17 cellular contexts compared by ENCODE assay signal in the genomic region with DNA sequence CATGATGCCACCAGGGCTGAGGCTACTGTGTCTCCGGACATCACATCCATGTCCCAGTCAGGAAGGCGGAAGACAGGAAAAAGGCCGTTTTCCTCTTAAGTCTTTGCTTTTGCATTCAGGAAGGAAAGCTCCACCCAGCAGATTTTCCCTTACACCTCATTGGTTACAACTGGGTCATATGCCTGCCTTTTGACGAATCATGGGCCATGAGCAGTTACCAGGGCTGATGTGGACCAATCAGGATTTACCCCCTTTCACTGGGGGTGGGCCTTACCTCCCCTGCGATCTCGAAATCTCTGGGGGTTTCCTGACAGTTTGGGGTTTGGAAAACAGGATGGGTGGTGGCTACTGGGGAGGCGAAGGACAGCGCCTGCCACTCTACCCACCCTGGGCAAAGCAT. TPM values are rescaled to one million over a fixed set of nuclear protein-coding genes. Genes with fewer than 3 reads are reported as not detected.
DNase-seq lines count a peak whose midpoint lies in the region; ATAC-seq and TF ChIP-seq lines count a peak whose summit lies in the region.
"Had no signal": no experiment of that assay in that cellular context is flagged by ENCODE, and none has a peak within 500 bp of the region (broad histone marks: within the 10 kb centered on the region; RNA-seq: fewer than 3 reads in every experiment).

No MANE protein-coding gene starts in this region.

- no peak overlapping the region for H3K4me3 Mint-ChIP-seq in activated CD8-positive, alpha-beta T cell treated with anti-CD3 and anti-CD28 coated beads for 36 hours
- H3K4me3 Mint-ChIP-seq: IgD-negative memory B cell had no signal

- H3K27me3 Mint-ChIP-seq in activated CD8-positive, alpha-beta T cell treated with anti-CD3 and anti-CD28 coated beads for 36 hours: peaks cover 14% of the 10 kb centered on the region

- ATAC-seq in activated CD8-positive, alpha-beta T cell treated with anti-CD3 and anti-CD28 coated beads for 36 hours: peak; percentile 65
- ATAC-seq in GM18909 (IDR thresholded peaks at IDR 0.05; ENCODE audit: poor library complexity, unreplicated experiment): no peak
- ATAC-seq: gastrocnemius medialis had no signal

- H3K27ac Mint-ChIP-seq in activated CD8-positive, alpha-beta T cell treated with anti-CD3 and anti-CD28 coated beads for 36 hours: no peak overlapping the region
- H3K27ac Mint-ChIP-seq: IgD-negative memory B cell had no signal

- no peaks in the 10 kb centered on the region for H3K4me1 Mint-ChIP-seq in activated CD8-positive, alpha-beta T cell treated with anti-CD3 and anti-CD28 coated beads for 36 hours (ENCODE audit: low read depth)
- H3K4me1 Mint-ChIP-seq: IgD-negative memory B cell had no signal

- POLR2A ChIA-PET in activated CD8-positive, alpha-beta T cell treated with anti-CD3 and anti-CD28 coated beads for 36 hours (lab: Charles Lee): no interaction called here

- CTCF ChIA-PET in activated CD8-positive, alpha-beta T cell treated with anti-CD3 and anti-CD28 coated beads for 36 hours (lab: Charles Lee): no interaction called here

- intact Hi-C loops in activated CD8-positive, alpha-beta T cell treated with anti-CD3 and anti-CD28 coated beads for 36 hours (cut with micrococcal nuclease): no loop called here

- DNase-seq in DMS53 (lab: John Stamatoyannopoulos, UW) (peak; percentile 21), DMS53 treated with DMSO at 0.1 percent for 48 hours (lab: John Stamatoyannopoulos, UW; ENCODE audit: unreplicated experiment) (no peak), LHCN-M2 (ENCODE audit: low read depth) (peak; percentile 25), kidney tubule cell (ENCODE audit: low spot score) (peak; percentile 17), NCI-H146 (lab: John Stamatoyannopoulos, UW) (no peak), CD1c-positive myeloid dendritic cell (ENCODE audit: extremely low spot score) (no peak)
- no peak for DNase-seq in activated CD8-positive, alpha-beta T cell treated with anti-CD3 and anti-CD28 coated beads for 36 hours
- DNase-seq: 8988T; activated naive CD4-positive, alpha-beta T cell treated with Interleukin-2 at 50 U/mL for 16 hours; COR-L47; gastrocnemius medialis; NCI-H187; NCI-H69; ovary; spleen had no signal

- H3K36me3 Mint-ChIP-seq in activated CD8-positive, alpha-beta T cell treated with anti-CD3 and anti-CD28 coated beads for 36 hours (ENCODE audit: low read depth): no peaks in the 10 kb centered on the region
- H3K36me3 Mint-ChIP-seq: IgD-negative memory B cell had no signal

- TF ChIP-seq CTCF in activated CD8-positive, alpha-beta T cell treated with anti-CD3 and anti-CD28 coated beads for 36 hours (IDR thresholded peaks at IDR 0.05): no peak

- H3K9me3 Mint-ChIP-seq in activated CD8-positive, alpha-beta T cell treated with anti-CD3 and anti-CD28 coated beads for 36 hours: no peaks in the 10 kb centered on the region

RNA-seq across cellular contexts. Expression of a gene that starts 52.5 kb away (rescaled TPM):
- total RNA-seq in LHCN-M2 (2014; rRNA removed): 40.2 and 56.1 TPM in 2 replicates
- 53.4 TPM for polyA plus RNA-seq in LHCN-M2 (2012)
- total RNA-seq in activated CD8-positive, alpha-beta T cell treated with anti-CD3 and anti-CD28 coated beads for 36 hours: 10 to 100 TPM; 82.4 to 84.5 TPM

Comparison
In these comparisons a context has a peak if more than half of its experiments do, and no peak if none do; other contexts are left out.
1. DNase-seq: peak in DMS53 (single experiment), LHCN-M2 (single experiment) and kidney tubule cell (single experiment); none in DMS53 treated with DMSO at 0.1 percent for 48 hours (single experiment), activated CD8-positive, alpha-beta T cell treated with anti-CD3 and anti-CD28 coated beads for 36 hours (single experiment), NCI-H146 (single experiment) and CD1c-positive myeloid dendritic cell (single experiment).